Comparison of ENCODE assay signal across 8 cellular contexts in genomic region chr22:16441014-16441413, GRCh38.
DNase-seq lines count a peak whose midpoint lies in the region; ATAC-seq, FAIRE-seq and TF ChIP-seq lines count a peak whose summit lies in the region.
"Not testable (repeated sequence)": the region's sequence is repeated elsewhere in the genome, so short reads cannot be mapped to it uniquely, and the experiment has no call there.

No MANE protein-coding gene starts in this region.

- not testable (repeated sequence) for ATAC-seq in K562, psoas muscle, upper lobe of right lung

- H3K79me2 ChIP-seq in KMS-11 (ENCODE audit: insufficient read depth, low read depth); OCI-LY7 (ENCODE audit: insufficient read depth, low read depth, low read length); K562 (ENCODE audit: control insufficient read depth, insufficient read depth, low read length): not testable (repeated sequence)

- H3K9me2 ChIP-seq in OCI-LY7 (ENCODE audit: insufficient read depth, low read length) = not testable (repeated sequence)

- not testable (repeated sequence) for TF ChIP-seq POLR2A in K562 (conservative IDR thresholded peaks at IDR 0.05)

- peak; percentile 46 for TF ChIP-seq CTCF in CD14-positive monocyte (IDR thresholded peaks at IDR 0.05)
- peak; percentile 65; the same call in 1 of the 2 replicates for TF ChIP-seq CTCF in KMS-11 (conservative IDR thresholded peaks at IDR 0.05; ENCODE audit: low read depth, low read length)
- peak; percentile 51 for TF ChIP-seq CTCF in OCI-LY7 (conservative IDR thresholded peaks at IDR 0.05; ENCODE audit: low read length)
- peak; percentile 36 to 73 (median 46); a peak in 5 of 6 replicates for TF ChIP-seq CTCF in K562 (IDR thresholded peaks at IDR 0.05 in 2 of 3, conservative IDR thresholded peaks at IDR 0.05 in 1 of 3; ENCODE audit: insufficient read depth in 2 of 3, low read depth in 1 of 3, low read length in 3 of 3)
- peak; percentile 27 for TF ChIP-seq CTCF in epithelial cell of proximal tubule (conservative IDR thresholded peaks at IDR 0.05; ENCODE audit: low read depth, low read length)
- TF ChIP-seq CTCF in left ventricle myocardium inferior (IDR thresholded peaks at IDR 0.05; ENCODE audit: borderline replicate concordance) = peak; percentile 47
- TF ChIP-seq CTCF in psoas muscle (IDR thresholded peaks at IDR 0.05) = peak; percentile 32
- peak; percentile 43 for TF ChIP-seq CTCF in upper lobe of right lung (IDR thresholded peaks at IDR 0.05)

- H3K36me3 Mint-ChIP-seq in CD14-positive monocyte = not testable (repeated sequence)

- not testable (repeated sequence) for H3K4me3 ChIP-seq in KMS-11 (IDR thresholded peaks at IDR 0.05; ENCODE audit: insufficient read depth, low read depth, low read length); OCI-LY7 (ENCODE audit: low read depth, low read length, poor library complexity, severe bottlenecking); K562; epithelial cell of proximal tubule (ENCODE audit: low read depth, low read length); left ventricle myocardium inferior; psoas muscle; upper lobe of right lung

- not testable (repeated sequence) for H3K9ac ChIP-seq in KMS-11; K562 (ENCODE audit: insufficient read depth in 1 of 2, low read depth in 2 of 2, low read length in 2 of 2)

- H3K4me1 ChIP-seq in KMS-11 (ENCODE audit: low read depth, poor library complexity, severe bottlenecking); OCI-LY7 (ENCODE audit: insufficient read depth, low read length, poor library complexity, severe bottlenecking); K562 (replicated peaks in 1 of 2; ENCODE audit: control insufficient read depth in 2 of 2, insufficient read depth in 2 of 2, low read length in 2 of 2); left ventricle myocardium inferior; psoas muscle; upper lobe of right lung: not testable (repeated sequence)

- not testable (repeated sequence) for TF ChIP-seq EP300 in K562 (IDR thresholded peaks at IDR 0.05; ENCODE audit: low read length)

- H4K20me1 ChIP-seq in KMS-11 (ENCODE audit: insufficient read depth); OCI-LY7 (ENCODE audit: insufficient read depth, low read length); K562 (replicated peaks; ENCODE audit: control insufficient read depth, insufficient read depth, low read length): not testable (repeated sequence)

- not testable (repeated sequence) for H3K27ac Mint-ChIP-seq in CD14-positive monocyte

- not testable (repeated sequence) for H3K4me1 Mint-ChIP-seq in CD14-positive monocyte

- intact Hi-C loops in CD14-positive monocyte (cut with micrococcal nuclease); OCI-LY7 (cut with micrococcal nuclease; ENCODE audit: unreplicated experiment); left ventricle myocardium inferior (cut with micrococcal nuclease); psoas muscle (cut with DNase I); upper lobe of right lung (cut with DNase I): not testable (repeated sequence)
- intact Hi-C loops in K562 (cut with micrococcal nuclease) = loop anchor here (5.0 kb wide), 1 partner anchor 311 kb away; no protein-coding TSS in a partner anchor

- CTCF ChIA-PET in OCI-LY7 (lab: Charles Lee; ENCODE audit: unreplicated experiment); K562 (lab: Yijun Ruan, JAX; ENCODE audit: low intra/inter-chr PET ratio): not testable (repeated sequence)

- not testable (repeated sequence) for H3K4me3 Mint-ChIP-seq in CD14-positive monocyte

- POLR2A ChIA-PET in OCI-LY7 (lab: Charles Lee); K562 (lab: Yijun Ruan, JAX): not testable (repeated sequence)

- H3K27me3 Mint-ChIP-seq in CD14-positive monocyte (ENCODE audit: low read depth in 3 of 3) = not testable (repeated sequence)

- H3K27me3 ChIP-seq in KMS-11 (ENCODE audit: insufficient read depth, low read depth); K562 (ENCODE audit: control insufficient read depth in 2 of 2, insufficient read depth in 2 of 2, low read length in 2 of 2); left ventricle myocardium inferior (ENCODE audit: low read depth); psoas muscle (ENCODE audit: insufficient read depth in 3 of 3, low read length in 2 of 3); upper lobe of right lung: not testable (repeated sequence)

- not testable (repeated sequence) for H3K9me3 ChIP-seq in OCI-LY7 (ENCODE audit: low read length); K562 (replicated peaks; ENCODE audit: control insufficient read depth, insufficient read depth, low read depth, low read length); psoas muscle; upper lobe of right lung
- H3K9me3 ChIP-seq in left ventricle myocardium inferior (replicated peaks) = peaks cover 13% of the 10 kb centered on the region

- not testable (repeated sequence) for H3K9me3 Mint-ChIP-seq in CD14-positive monocyte

- in situ Hi-C loops in K562 (cut with MboI) = not testable (repeated sequence)

- not testable (repeated sequence) for H3K27ac ChIP-seq in KMS-11; OCI-LY7 (ENCODE audit: low read depth, low read length, poor library complexity, severe bottlenecking); K562 (ENCODE audit: extremely low read depth, low read depth, low read length); left ventricle myocardium inferior (replicated peaks); psoas muscle; upper lobe of right lung

- 0% methylated on average over 1 of the region's 1 CpG for WGBS in K562 (ENCODE audit: insufficient coverage, low coverage, missing lambda C conversion rate)
- WGBS in psoas muscle, 3 donors = 12 to 19% (median 14%) methylated on average over 1 of the region's 1 CpG

- H2AFZ ChIP-seq in KMS-11 (ENCODE audit: low read depth); OCI-LY7 (ENCODE audit: low read length); K562 (ENCODE audit: low read depth, low read length): not testable (repeated sequence)

- TF ChIP-seq RAD21 in K562 (CRISPR knock-in tag; conservative IDR thresholded peaks at IDR 0.05 in 1 of 2, IDR thresholded peaks at IDR 0.05 in 1 of 2) = peak; percentile 88 to 95

- DNase-seq in CD14-positive monocyte (ENCODE audit: low spot score); OCI-LY7 (ENCODE audit: low spot score); epithelial cell of proximal tubule (ENCODE audit: low read depth); left ventricle myocardium inferior; psoas muscle; upper lobe of right lung: not testable (repeated sequence)
- DNase-seq in K562 (ENCODE audit: extremely low read depth in 1 of 4, low spot score in 3 of 4) = peak in 2 of 4 experiments; percentile 1

- H3K36me3 ChIP-seq in KMS-11 (ENCODE audit: insufficient read depth); OCI-LY7 (ENCODE audit: insufficient read depth, low read length); K562 (ENCODE audit: control insufficient read depth, insufficient read depth, low read length); left ventricle myocardium inferior; psoas muscle (ENCODE audit: insufficient read depth in 1 of 2, low read depth in 1 of 2); upper lobe of right lung: not testable (repeated sequence)

- FAIRE-seq in K562 (lab: Jason Lieb, UNC) = not testable (repeated sequence)

- not testable (repeated sequence) for H3K9me1 ChIP-seq in K562 (ENCODE audit: control insufficient read depth, insufficient read depth, low read length)

- not testable (repeated sequence) for BruUV-seq in OCI-LY7 (replicated peaks; lab: Mats Ljungman, UMichigan); K562 (replicated peaks; lab: Mats Ljungman, UMichigan)

- not testable (repeated sequence) for H3K4me2 ChIP-seq in KMS-11; OCI-LY7 (ENCODE audit: low read length); K562 (ENCODE audit: insufficient read depth, low read length)

TF ChIP-seq in K562, 482 proteins besides CTCF, POLR2A, EP300 and RAD21:
- TF ChIP-seq SMAD4 (CRISPR knock-in tag; conservative IDR thresholded peaks at IDR 0.05) = 0 out of 2 replicates have a peak, but pooled peaks have one; percentile 7
- TF ChIP-seq DACH1 (IDR thresholded peaks at IDR 0.05; ENCODE audit: partially characterized antibody) = peak; percentile 18
- TF ChIP-seq CEBPB (tag; IDR thresholded peaks at IDR 0.05) = peak; percentile 99
- TF ChIP-seq ARID2 (IDR thresholded peaks at IDR 0.05) = peak; percentile 61
- TF ChIP-seq CEBPG (CRISPR knock-in tag; IDR thresholded peaks at IDR 0.05) = not testable (repeated sequence)
- peak; percentile 64 to 98 for TF ChIP-seq CEBPG (tag; conservative IDR thresholded peaks at IDR 0.05 in 1 of 2, IDR thresholded peaks at IDR 0.05 in 1 of 2)
- TF ChIP-seq MAFG (tag; conservative IDR thresholded peaks at IDR 0.05) = 0 out of 2 replicates have a peak, but pooled peaks have one; percentile 27
- TF ChIP-seq IRF9 (tag; IDR thresholded peaks at IDR 0.05) = peak; percentile 53; the same call in 1 of the 2 replicates
